1 cellular context compared by ENCODE assay signal in genomic region chr6:10733151-10733715, GRCh38.
TF ChIP-seq lines count a peak whose summit lies in the region.

No MANE protein-coding gene starts in this region.

TF ChIP-seq in IMR-90, 13 proteins besides CTCF, POLR2A, EP300 and RAD21:
- TF ChIP-seq MAFK (IDR thresholded peaks at IDR 0.05; ENCODE audit: low read depth, low read length) (peak; percentile 78), RFX5 (IDR thresholded peaks at IDR 0.05; ENCODE audit: low read depth, low read length) (no peak)
